In the genomic region with DNA sequence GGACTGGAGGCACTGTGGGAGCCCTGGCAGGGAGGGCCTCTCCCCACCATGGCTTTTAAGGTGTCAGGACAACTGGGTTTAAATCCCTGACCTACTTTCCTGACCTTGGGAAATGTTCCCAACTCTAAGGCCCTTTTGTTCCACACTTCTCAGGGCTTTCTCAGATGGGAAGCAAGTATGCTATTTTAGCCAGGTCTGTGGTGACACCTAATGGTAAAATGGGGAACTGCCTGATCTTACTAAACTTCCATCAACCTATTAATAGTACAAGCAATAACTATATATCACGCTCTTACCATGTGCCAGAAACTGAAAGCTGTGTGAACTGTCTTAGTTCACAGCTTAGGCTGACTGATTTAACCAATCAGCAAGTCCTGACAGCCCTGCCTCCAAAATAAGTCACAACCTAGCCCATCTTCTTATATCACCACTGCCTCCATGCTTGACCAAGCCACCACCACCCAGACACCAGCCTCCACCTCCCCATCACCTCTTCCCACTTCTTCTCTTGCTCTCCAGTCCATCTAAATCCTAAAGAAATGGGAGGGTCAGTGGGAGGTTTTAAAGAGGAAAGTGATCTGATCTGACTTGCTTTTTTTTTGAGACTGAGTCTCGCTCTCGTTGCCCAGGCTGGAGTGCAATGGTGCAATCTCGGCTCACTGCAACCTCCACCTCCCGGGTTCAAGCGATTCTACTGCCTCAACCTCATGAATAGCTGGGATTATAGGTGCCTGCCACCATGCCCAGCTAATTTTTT, we compare ENCODE assay signal across 8 cellular contexts. TPM values are rescaled to one million over a fixed set of nuclear protein-coding genes. Genes with fewer than 3 reads are reported as not detected.
DNase-seq lines count a peak whose midpoint lies in the region; ATAC-seq, FAIRE-seq and TF ChIP-seq lines count a peak whose summit lies in the region.

No MANE protein-coding gene starts in this region.

- DNase-seq in G401 (ENCODE audit: low spot score) (peak; percentile 87), GM23248 (peak; percentile 78), LHCN-M2 (ENCODE audit: low read depth) (peak; percentile 84), frontal cortex (ENCODE audit: low spot score in 2 of 2) (peak in 1 of 2 donors; percentile 43), omental fat pad (ENCODE audit: low spot score) (no peak)
- peak; percentile 30 for DNase-seq in activated gamma-delta T cell treated with anti-CD3 and anti-CD28 coated beads, Interleukin-2, amount 50 U/mL, for 16 hours (ENCODE audit: low read depth)

- H3K27me3 ChIP-seq in GM23248 (replicated peaks; ENCODE audit: insufficient read depth): no peaks in the 10 kb centered on the region; the same call in none of the 2 replicates
- no peaks in the 10 kb centered on the region for H3K27me3 ChIP-seq in OCI-LY1 (ENCODE audit: insufficient read depth, low read length)

- no peaks in the 10 kb centered on the region for H3K79me2 ChIP-seq in GM23248 (ENCODE audit: insufficient read depth)
- no peaks in the 10 kb centered on the region for H3K79me2 ChIP-seq in OCI-LY1 (ENCODE audit: insufficient read depth, low read length)

- H3K36me3 ChIP-seq in GM23248 (ENCODE audit: low read depth) (no peaks in the 10 kb centered on the region), OCI-LY1 (ENCODE audit: insufficient read depth, low read length) (no peaks in the 10 kb centered on the region)

- no peaks in the 10 kb centered on the region for H3F3A ChIP-seq in GM23248 (ENCODE audit: insufficient read depth)
- H3F3A ChIP-seq in OCI-LY1 (ENCODE audit: insufficient read depth, low read length): no peaks in the 10 kb centered on the region

- FAIRE-seq in frontal cortex (lab: Jason Lieb, UNC): peak; percentile 34

- H2AFZ ChIP-seq in GM23248: no peak overlapping the region
- H2AFZ ChIP-seq in OCI-LY1 (ENCODE audit: low read length): no peak overlapping the region

- H3K27ac ChIP-seq in GM23248: no peak overlapping the region
- no peak overlapping the region for H3K27ac ChIP-seq in OCI-LY1 (ENCODE audit: low read depth, low read length, poor library complexity, severe bottlenecking)

- H3K4me3 ChIP-seq in GM23248 (no peak overlapping the region), OCI-LY1 (ENCODE audit: low read depth, low read length, poor library complexity, severe bottlenecking) (no peak overlapping the region)

- ATAC-seq in omental fat pad (ENCODE audit: low FRiP score): peak; percentile 94
- ATAC-seq in HG03045 (IDR thresholded peaks at IDR 0.05; ENCODE audit: unreplicated experiment): no peak

- H4K20me1 ChIP-seq in GM23248 (ENCODE audit: insufficient read depth) (no peaks in the 10 kb centered on the region), OCI-LY1 (ENCODE audit: insufficient read depth, low read length) (no peaks in the 10 kb centered on the region)

- H3K4me1 ChIP-seq in GM23248 (ENCODE audit: insufficient read depth) (no peaks in the 10 kb centered on the region), OCI-LY1 (ENCODE audit: insufficient read depth, low read length, severe bottlenecking) (no peaks in the 10 kb centered on the region)

- TF ChIP-seq CTCF in OCI-LY1 (IDR thresholded peaks at IDR 0.05; ENCODE audit: low read length) (peak; percentile 85), omental fat pad (IDR thresholded peaks at IDR 0.05) (peak in 1 of 3 donors; percentile 37)

- 55 to 62% methylated on average over 6 of the region's 6 CpGs for WGBS in GM23248 (ENCODE audit: low coverage in 1 of 2, low lambda C conversion rate in 2 of 2, missing lambda C conversion rate in 2 of 2), 2 experiments

- H3K9me3 ChIP-seq in GM23248 (ENCODE audit: low read depth) (no peaks in the 10 kb centered on the region), OCI-LY1 (ENCODE audit: low read length) (no peaks in the 10 kb centered on the region)

- in situ Hi-C loops in G401 (cut with HindIII; ENCODE audit: low sequenced_read_pairs) (no loop called here), GM23248 (cut with MboI) (loop anchor here (5.0 kb wide), 1 partner anchor 262 kb away; no protein-coding TSS in a partner anchor)

- H3K9ac ChIP-seq in GM23248: no peak overlapping the region
- H3K9ac ChIP-seq in OCI-LY1 (ENCODE audit: low read length): no peak overlapping the region

- no peak overlapping the region for H3K4me2 ChIP-seq in GM23248 (ENCODE audit: unreplicated experiment)
- H3K4me2 ChIP-seq in OCI-LY1 (ENCODE audit: low read length): no peak overlapping the region

- H3K9me2 ChIP-seq in GM23248 (ENCODE audit: insufficient read depth): no peaks in the 10 kb centered on the region
- H3K9me2 ChIP-seq in OCI-LY1 (ENCODE audit: low read depth, low read length): no peaks in the 10 kb centered on the region

RNA-seq across cellular contexts. Expression of gene BLCAP, which starts 6.9 kb away (rescaled TPM):
- total RNA-seq in G401 (2014; rRNA removed; shearing (Covaris generic)): 19.3 and 24.9 TPM in 2 replicates
- 80.0 and 83.7 TPM in 2 replicates for total RNA-seq in GM23248 (2014; rRNA removed; shearing (Covaris generic))
- 97.5 and 100 TPM in 2 replicates for polyA plus RNA-seq in GM23248 (2016; fragmentation: Nextera tagmentation; extraction: Ambion mirVana)
- total RNA-seq in LHCN-M2 (2014; rRNA removed) (82.2 and 108 TPM in 2 replicates), frontal cortex (98.6 TPM), omental fat pad (100 to 1,000 TPM in 2 of 4 donors, 10 to 100 TPM in 2; 58.6 to 197 (median 82.1) TPM)
- 86.2 TPM for polyA plus RNA-seq in LHCN-M2 (2012)

RNA-seq across cellular contexts. Expression of gene NNAT, which starts 13.5 kb away (rescaled TPM):
- total RNA-seq in G401 (2014; rRNA removed; shearing (Covaris generic)): not detected in 2 replicates
- not detected in 2 replicates for total RNA-seq in GM23248 (2014; rRNA removed; shearing (Covaris generic))
- 0.32 and 0.90 TPM in 2 replicates for polyA plus RNA-seq in GM23248 (2016; fragmentation: Nextera tagmentation; extraction: Ambion mirVana)
- total RNA-seq in LHCN-M2 (2014; rRNA removed): 0.26 TPM in 1 of 2 replicates, not detected in the other
- polyA plus RNA-seq in LHCN-M2 (2012): 1.3 TPM
- total RNA-seq in frontal cortex: 367 TPM
- 10 to 100 TPM in 3 of 4 donors, 1 to 10 TPM in 1; 7.4 to 44.4 (median 23.2) TPM for total RNA-seq in omental fat pad
